In the genomic region with DNA sequence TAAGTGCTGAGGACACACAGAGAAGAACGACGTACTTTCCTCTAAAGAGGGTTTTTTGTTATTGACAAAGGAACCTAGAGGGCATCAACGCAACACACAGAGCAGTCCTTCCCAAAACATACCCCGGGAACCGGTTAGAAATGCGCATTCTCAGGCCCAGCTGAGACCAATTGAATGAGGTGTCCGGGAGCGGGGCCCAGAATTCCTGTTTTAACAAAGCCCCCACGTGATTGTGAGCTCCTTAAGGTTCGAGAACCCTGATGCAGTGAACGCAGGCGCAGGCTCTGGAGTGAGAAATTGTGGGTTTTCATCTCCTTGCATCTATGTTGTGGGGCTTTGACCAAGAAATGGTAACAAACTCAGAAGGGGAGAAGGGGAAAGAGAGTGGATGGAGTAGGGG, we compare ENCODE assay signal across 1 cellular context.
A peak's percentile ranks its signal among the peaks of the same experiment; 100 is the strongest.
TF ChIP-seq lines count a peak whose summit lies in the region.

No MANE protein-coding gene starts in this region.

TF ChIP-seq in H1, 55 proteins besides CTCF, POLR2A, EP300 and RAD21:
- TF ChIP-seq CEBPB (IDR thresholded peaks at IDR 0.05; ENCODE audit: low read depth, low read length) (no peak), POU5F1 (IDR thresholded peaks at IDR 0.05; ENCODE audit: low read depth, low read length) (peak; percentile 78; the same call in 1 of the 2 replicates)
